Comparison of ENCODE assay signal across 19 cellular contexts in the genomic region with DNA sequence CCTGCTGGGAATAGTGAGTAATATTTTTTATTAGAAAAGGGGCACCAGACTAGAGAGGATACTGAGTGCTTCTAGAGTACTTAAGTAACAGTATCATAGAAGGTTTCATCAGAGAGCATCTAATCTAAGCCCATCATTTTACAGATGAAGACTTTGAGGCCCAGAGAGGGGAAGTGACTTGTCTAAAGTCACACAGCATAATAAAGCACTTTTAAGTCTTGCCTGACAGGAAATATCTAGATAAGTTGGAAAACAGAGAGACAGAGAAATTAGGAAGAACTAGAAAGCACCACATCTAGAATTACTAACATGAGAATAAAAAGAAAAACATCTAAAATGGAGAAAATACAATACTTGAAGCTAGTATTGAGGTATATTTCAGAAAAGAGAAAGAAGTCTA.
"Had no signal": no experiment of that assay in that cellular context is flagged by ENCODE, and none has a peak within 500 bp of the region (broad histone marks: within the 10 kb centered on the region; RNA-seq: fewer than 3 reads in every experiment).

No MANE protein-coding gene starts in this region.

- H3K36me3 Mint-ChIP-seq: immature natural killer cell had no signal

- H3K9me3 Mint-ChIP-seq: immature natural killer cell had no signal

- H3K4me3 Mint-ChIP-seq: immature natural killer cell had no signal

- H3K4me3 ChIP-seq: heart right ventricle, pancreas, sigmoid colon, tibial artery had no signal

- H3K27ac ChIP-seq: pancreas, sigmoid colon, tibial artery had no signal

- ATAC-seq: activated CD4-positive, CD25-positive, alpha-beta regulatory T cell treated with anti-CD3 and anti-CD28 coated beads, Interleukin-2, amount 50 U/mL, for 24 hours; heart right ventricle; left ventricle myocardium superior had no signal

- H3K36me3 ChIP-seq: pancreas, sigmoid colon, tibial artery had no signal

- DNase-seq: activated CD4-positive, alpha-beta T cell treated with anti-CD3 and anti-CD28 coated beads, Interleukin-2, amount 50 U/mL, for 1 hour; activated CD8-positive, alpha-beta memory T cell treated with anti-CD3 and anti-CD28 coated beads, Interleukin-2, amount 50 U/mL, for 4 hours; activated effector memory CD4-positive, alpha-beta T cell treated with Interleukin-2 at 50 U/mL for 16 hours; activated naive CD4-positive, alpha-beta T cell treated with anti-CD3 and anti-CD28 coated beads, Interleukin-2, amount 50 U/mL, for 16 hours; activated T-cell treated with anti-CD3 and anti-CD28 coated beads, Interleukin-2, amount 50 U/mL, for 48 hours; effector CD8-positive, alpha-beta T cell; heart right ventricle; immature natural killer cell; kidney glomerular epithelial cell; left ventricle myocardium superior; pancreas; sigmoid colon; stimulated activated CD4-positive, alpha-beta T cell treated with anti-CD3 and anti-CD28 coated beads, Interleukin-4, amount 100 ng/mL, for 4 hours; stimulated activated naive CD4-positive, alpha-beta T cell; substantia nigra; T-helper 1 cell; T1000; tibial artery had no signal

- H3K9me3 ChIP-seq: pancreas, sigmoid colon had no signal

- H3K4me1 ChIP-seq: pancreas, sigmoid colon, tibial artery had no signal
